2 cellular contexts compared by ENCODE assay signal in the genomic region with DNA sequence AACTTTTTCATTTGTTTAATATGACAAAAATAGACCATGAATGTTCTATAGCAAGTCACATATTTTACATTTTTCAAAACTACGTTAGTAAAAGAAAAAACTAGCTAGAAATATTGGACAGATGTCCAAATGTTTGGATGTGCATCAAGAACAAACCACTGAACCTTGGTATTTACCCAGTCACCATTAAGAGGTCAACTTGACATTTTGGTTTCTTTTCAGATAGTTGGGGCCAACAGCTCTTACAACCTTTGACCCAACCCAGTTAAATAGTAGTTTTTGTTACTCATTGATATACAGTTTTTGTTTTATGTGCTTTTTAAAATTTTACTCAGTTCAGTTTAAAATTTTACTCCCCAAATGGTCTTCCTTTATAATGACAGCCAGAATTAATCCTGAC.
TF ChIP-seq lines count a peak whose summit lies in the region.

No MANE protein-coding gene starts in this region.

TF ChIP-seq in liver, 16 proteins besides CTCF, POLR2A, EP300 and RAD21 (continued from another document):
- TF ChIP-seq, protein P1, sequence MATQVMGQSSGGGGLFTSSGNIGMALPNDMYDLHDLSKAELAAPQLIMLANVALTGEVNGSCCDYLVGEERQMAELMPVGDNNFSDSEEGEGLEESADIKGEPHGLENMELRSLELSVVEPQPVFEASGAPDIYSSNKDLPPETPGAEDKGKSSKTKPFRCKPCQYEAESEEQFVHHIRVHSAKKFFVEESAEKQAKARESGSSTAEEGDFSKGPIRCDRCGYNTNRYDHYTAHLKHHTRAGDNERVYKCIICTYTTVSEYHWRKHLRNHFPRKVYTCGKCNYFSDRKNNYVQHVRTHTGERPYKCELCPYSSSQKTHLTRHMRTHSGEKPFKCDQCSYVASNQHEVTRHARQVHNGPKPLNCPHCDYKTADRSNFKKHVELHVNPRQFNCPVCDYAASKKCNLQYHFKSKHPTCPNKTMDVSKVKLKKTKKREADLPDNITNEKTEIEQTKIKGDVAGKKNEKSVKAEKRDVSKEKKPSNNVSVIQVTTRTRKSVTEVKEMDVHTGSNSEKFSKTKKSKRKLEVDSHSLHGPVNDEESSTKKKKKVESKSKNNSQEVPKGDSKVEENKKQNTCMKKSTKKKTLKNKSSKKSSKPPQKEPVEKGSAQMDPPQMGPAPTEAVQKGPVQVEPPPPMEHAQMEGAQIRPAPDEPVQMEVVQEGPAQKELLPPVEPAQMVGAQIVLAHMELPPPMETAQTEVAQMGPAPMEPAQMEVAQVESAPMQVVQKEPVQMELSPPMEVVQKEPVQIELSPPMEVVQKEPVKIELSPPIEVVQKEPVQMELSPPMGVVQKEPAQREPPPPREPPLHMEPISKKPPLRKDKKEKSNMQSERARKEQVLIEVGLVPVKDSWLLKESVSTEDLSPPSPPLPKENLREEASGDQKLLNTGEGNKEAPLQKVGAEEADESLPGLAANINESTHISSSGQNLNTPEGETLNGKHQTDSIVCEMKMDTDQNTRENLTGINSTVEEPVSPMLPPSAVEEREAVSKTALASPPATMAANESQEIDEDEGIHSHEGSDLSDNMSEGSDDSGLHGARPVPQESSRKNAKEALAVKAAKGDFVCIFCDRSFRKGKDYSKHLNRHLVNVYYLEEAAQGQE (IDR thresholded peaks at IDR 0.05): no peak
- peak; percentile 70 to 74 for TF ChIP-seq RXRA (IDR thresholded peaks at IDR 0.05)
- TF ChIP-seq, protein P2, sequence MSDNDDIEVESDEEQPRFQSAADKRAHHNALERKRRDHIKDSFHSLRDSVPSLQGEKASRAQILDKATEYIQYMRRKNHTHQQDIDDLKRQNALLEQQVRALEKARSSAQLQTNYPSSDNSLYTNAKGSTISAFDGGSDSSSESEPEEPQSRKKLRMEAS (IDR thresholded peaks at IDR 0.05): no peak
- no peak for TF ChIP-seq GABPA (IDR thresholded peaks at IDR 0.05 in 1 of 2, conservative IDR thresholded peaks at IDR 0.05 in 1 of 2)
- TF ChIP-seq HNF4A (conservative IDR thresholded peaks at IDR 0.05): peak; percentile 82
- TF ChIP-seq, protein P3, sequence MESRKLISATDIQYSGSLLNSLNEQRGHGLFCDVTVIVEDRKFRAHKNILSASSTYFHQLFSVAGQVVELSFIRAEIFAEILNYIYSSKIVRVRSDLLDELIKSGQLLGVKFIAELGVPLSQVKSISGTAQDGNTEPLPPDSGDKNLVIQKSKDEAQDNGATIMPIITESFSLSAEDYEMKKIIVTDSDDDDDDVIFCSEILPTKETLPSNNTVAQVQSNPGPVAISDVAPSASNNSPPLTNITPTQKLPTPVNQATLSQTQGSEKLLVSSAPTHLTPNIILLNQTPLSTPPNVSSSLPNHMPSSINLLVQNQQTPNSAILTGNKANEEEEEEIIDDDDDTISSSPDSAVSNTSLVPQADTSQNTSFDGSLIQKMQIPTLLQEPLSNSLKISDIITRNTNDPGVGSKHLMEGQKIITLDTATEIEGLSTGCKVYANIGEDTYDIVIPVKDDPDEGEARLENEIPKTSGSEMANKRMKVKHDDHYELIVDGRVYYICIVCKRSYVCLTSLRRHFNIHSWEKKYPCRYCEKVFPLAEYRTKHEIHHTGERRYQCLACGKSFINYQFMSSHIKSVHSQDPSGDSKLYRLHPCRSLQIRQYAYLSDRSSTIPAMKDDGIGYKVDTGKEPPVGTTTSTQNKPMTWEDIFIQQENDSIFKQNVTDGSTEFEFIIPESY (IDR thresholded peaks at IDR 0.05): peak; percentile 28
- peak; percentile 16 for TF ChIP-seq HNF4G (IDR thresholded peaks at IDR 0.05)
- TF ChIP-seq EGR1 (IDR thresholded peaks at IDR 0.05; ENCODE audit: low read depth in 2 of 2): no peak
- TF ChIP-seq NR2F2 (IDR thresholded peaks at IDR 0.05): peak; percentile 57
TF ChIP-seq in liver: peak in this region for 11.

TF ChIP-seq in HepG2, 621 proteins besides CTCF, POLR2A, EP300 and RAD21 (continued from another document):
- TF ChIP-seq, protein P4, sequence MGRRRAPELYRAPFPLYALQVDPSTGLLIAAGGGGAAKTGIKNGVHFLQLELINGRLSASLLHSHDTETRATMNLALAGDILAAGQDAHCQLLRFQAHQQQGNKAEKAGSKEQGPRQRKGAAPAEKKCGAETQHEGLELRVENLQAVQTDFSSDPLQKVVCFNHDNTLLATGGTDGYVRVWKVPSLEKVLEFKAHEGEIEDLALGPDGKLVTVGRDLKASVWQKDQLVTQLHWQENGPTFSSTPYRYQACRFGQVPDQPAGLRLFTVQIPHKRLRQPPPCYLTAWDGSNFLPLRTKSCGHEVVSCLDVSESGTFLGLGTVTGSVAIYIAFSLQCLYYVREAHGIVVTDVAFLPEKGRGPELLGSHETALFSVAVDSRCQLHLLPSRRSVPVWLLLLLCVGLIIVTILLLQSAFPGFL (CRISPR knock-in tag; IDR thresholded peaks at IDR 0.05): no peak
- TF ChIP-seq MBD4 (IDR thresholded peaks at IDR 0.05; ENCODE audit: borderline replicate concordance, low read length) (no peak), ZNF44 (CRISPR knock-in tag; IDR thresholded peaks at IDR 0.05) (no peak), ZBTB42 (CRISPR knock-in tag; IDR thresholded peaks at IDR 0.05) (no peak), MATR3 (CRISPR knock-in tag; IDR thresholded peaks at IDR 0.05) (no peak), CBFB (CRISPR knock-in tag; IDR thresholded peaks at IDR 0.05) (no peak)
- TF ChIP-seq, protein P5, sequence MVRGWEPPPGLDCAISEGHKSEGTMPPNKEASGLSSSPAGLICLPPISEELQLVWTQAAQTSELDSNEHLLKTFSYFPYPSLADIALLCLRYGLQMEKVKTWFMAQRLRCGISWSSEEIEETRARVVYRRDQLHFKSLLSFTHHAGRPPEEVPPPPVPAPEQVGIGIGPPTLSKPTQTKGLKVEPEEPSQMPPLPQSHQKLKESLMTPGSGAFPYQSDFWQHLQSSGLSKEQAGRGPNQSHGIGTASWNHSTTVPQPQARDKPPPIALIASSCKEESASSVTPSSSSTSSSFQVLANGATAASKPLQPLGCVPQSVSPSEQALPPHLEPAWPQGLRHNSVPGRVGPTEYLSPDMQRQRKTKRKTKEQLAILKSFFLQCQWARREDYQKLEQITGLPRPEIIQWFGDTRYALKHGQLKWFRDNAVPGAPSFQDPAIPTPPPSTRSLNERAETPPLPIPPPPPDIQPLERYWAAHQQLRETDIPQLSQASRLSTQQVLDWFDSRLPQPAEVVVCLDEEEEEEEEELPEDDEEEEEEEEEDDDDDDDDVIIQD (CRISPR knock-in tag; IDR thresholded peaks at IDR 0.05; ENCODE audit: low read depth): no peak
